ENCODE assay signal across 18 cellular contexts in the genomic region with DNA sequence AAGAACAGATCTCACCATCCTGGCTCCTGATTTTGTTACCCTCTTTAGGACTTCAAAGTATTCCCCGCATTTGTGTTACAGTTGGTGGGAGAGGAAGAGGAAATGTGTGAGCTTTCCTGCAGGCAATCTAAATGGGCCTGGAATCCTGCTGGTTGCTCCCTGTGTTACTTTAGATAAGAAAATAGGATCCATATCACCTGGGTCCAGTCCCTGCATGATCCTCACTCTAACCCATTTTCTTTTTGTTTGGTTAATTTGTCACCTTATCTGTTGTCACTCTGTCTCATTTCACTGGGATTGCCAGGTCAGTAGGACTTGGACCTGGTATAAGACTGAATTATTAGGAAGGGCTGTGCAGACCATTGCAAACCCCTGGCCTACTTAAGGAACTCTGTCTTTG.
"Had no signal": no experiment of that assay in that cellular context is flagged by ENCODE, and none has a peak within 500 bp of the region (broad histone marks: within the 10 kb centered on the region; RNA-seq: fewer than 3 reads in every experiment).

No MANE protein-coding gene starts in this region.

- H3K27me3 Mint-ChIP-seq: naive thymus-derived CD8-positive, alpha-beta T cell; stimulated activated naive B cell treated with anti-CD40 and anti-IgM and Interleukin-4, amounts not matched to agents 10 μg/mL and 1 μg/mL and 100 μg/mL, for 72 hours; stimulated activated naive CD8-positive, alpha-beta T cell treated with anti-CD3 and anti-CD28 coated beads, Interleukin-15, amount 100 ng/mL, for 72 hours had no signal

- H3K4me1 Mint-ChIP-seq: naive thymus-derived CD8-positive, alpha-beta T cell; stimulated activated naive B cell treated with anti-CD40 and anti-IgM and Interleukin-4, amounts not matched to agents 10 μg/mL and 1 μg/mL and 100 μg/mL, for 72 hours; stimulated activated naive CD8-positive, alpha-beta T cell treated with anti-CD3 and anti-CD28 coated beads, Interleukin-15, amount 100 ng/mL, for 72 hours had no signal

- H3K27me3 ChIP-seq: heart right ventricle, neutrophil, sigmoid colon, testis, transverse colon had no signal

- H3K4me1 ChIP-seq: sigmoid colon, transverse colon had no signal

- H3K9me3 ChIP-seq: neutrophil, testis had no signal

- H3K4me3 ChIP-seq: heart right ventricle, mucosa of descending colon, sigmoid colon, skin epidermis, testis, transverse colon had no signal

- H3K27ac Mint-ChIP-seq: naive thymus-derived CD8-positive, alpha-beta T cell; stimulated activated naive B cell treated with anti-CD40 and anti-IgM and Interleukin-4, amounts not matched to agents 10 μg/mL and 1 μg/mL and 100 μg/mL, for 72 hours; stimulated activated naive CD8-positive, alpha-beta T cell treated with anti-CD3 and anti-CD28 coated beads, Interleukin-15, amount 100 ng/mL, for 72 hours had no signal

- H3K36me3 ChIP-seq: heart right ventricle, neutrophil, sigmoid colon, transverse colon had no signal

- ATAC-seq: esophagus mucosa; heart right ventricle; left ventricle myocardium superior; mucosa of descending colon; naive thymus-derived CD8-positive, alpha-beta T cell; stimulated activated naive B cell treated with anti-CD40 and anti-IgM and Interleukin-4, amounts not matched to agents 10 μg/mL and 1 μg/mL and 100 μg/mL, for 72 hours; stimulated activated naive CD8-positive, alpha-beta T cell treated with anti-CD3 and anti-CD28 coated beads, Interleukin-15, amount 100 ng/mL, for 72 hours had no signal

- DNase-seq: heart right ventricle; kidney; left cardiac atrium; left ventricle myocardium superior; mammary epithelial cell; mucosa of descending colon; naive thymus-derived CD8-positive, alpha-beta T cell; posterior cingulate gyrus; sigmoid colon; stimulated activated CD4-positive, alpha-beta T cell treated with anti-CD3 and anti-CD28 coated beads, Interleukin-2, amount 100 ng/mL, for 24 hours; stimulated activated CD4-positive, alpha-beta T cell treated with anti-CD3 and anti-CD28 coated beads, Interleukin-4, amount 100 ng/mL, for 4 hours; stimulated activated naive B cell treated with anti-CD40 and anti-IgM and Interleukin-4, amounts not matched to agents 10 μg/mL and 1 μg/mL and 100 μg/mL, for 72 hours; stimulated activated naive CD8-positive, alpha-beta T cell treated with anti-CD3 and anti-CD28 coated beads, Interleukin-15, amount 100 ng/mL, for 72 hours; testis; transverse colon had no signal

- H3K4me3 Mint-ChIP-seq: naive thymus-derived CD8-positive, alpha-beta T cell; stimulated activated naive B cell treated with anti-CD40 and anti-IgM and Interleukin-4, amounts not matched to agents 10 μg/mL and 1 μg/mL and 100 μg/mL, for 72 hours; stimulated activated naive CD8-positive, alpha-beta T cell treated with anti-CD3 and anti-CD28 coated beads, Interleukin-15, amount 100 ng/mL, for 72 hours had no signal

- H3K27ac ChIP-seq: heart right ventricle, neutrophil, sigmoid colon, skin epidermis, testis, transverse colon had no signal
